In the genomic region with DNA sequence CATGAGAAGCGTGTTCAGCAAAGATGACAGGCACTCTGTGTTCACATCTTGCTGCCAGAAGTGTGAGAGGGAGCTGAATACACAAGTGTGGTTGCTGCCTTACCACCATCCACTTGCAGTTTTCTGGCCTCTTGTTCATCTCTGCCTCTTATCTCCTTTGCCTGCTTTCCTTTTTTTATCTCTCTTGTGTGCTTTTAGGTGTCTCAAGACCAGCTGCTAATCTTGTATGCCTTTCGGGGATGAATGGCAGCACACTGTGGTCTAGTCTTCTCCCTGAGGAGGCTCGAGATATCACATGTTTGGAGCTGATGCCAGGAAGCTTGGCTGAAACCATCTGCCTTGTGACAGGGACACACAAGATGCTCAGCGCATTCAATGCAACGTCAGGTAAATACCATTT, we compare ENCODE assay signal across 2 cellular contexts.
TF ChIP-seq lines count a peak whose summit lies in the region.

No MANE protein-coding gene starts in this region.

TF ChIP-seq in K562, 482 proteins besides CTCF, POLR2A, EP300 and RAD21 (continues in another document):
- TF ChIP-seq GATAD2B (IDR thresholded peaks at IDR 0.05; ENCODE audit: borderline replicate concordance) (no peak), SMARCA4 (IDR thresholded peaks at IDR 0.05) (peak; percentile 68), CBFA2T3 (IDR thresholded peaks at IDR 0.05) (peak; percentile 94), MTA2 (IDR thresholded peaks at IDR 0.05; ENCODE audit: low read depth) (peak; percentile 83), TRIM24 (IDR thresholded peaks at IDR 0.05) (peak; percentile 95 to 97), CXXC5 (CRISPR knock-in tag; IDR thresholded peaks at IDR 0.05) (0 out of 2 replicates have a peak, but pooled peaks have one; percentile 27), GATA2 (CRISPR knock-in tag; IDR thresholded peaks at IDR 0.05) (peak; percentile 71), GTF2E2 (tag; IDR thresholded peaks at IDR 0.05) (no peak), TAL1 (IDR thresholded peaks at IDR 0.05) (peak; percentile 92), TEAD4 (IDR thresholded peaks at IDR 0.05; ENCODE audit: low read length) (peak; percentile 86), TEAD4 (CRISPR knock-in tag; IDR thresholded peaks at IDR 0.05; ENCODE audit: borderline replicate concordance) (no peak), FOXM1 (IDR thresholded peaks at IDR 0.05; ENCODE audit: low read depth) (peak; percentile 66), FOXM1 (CRISPR knock-in tag; IDR thresholded peaks at IDR 0.05; ENCODE audit: low read depth) (no peak), TCF3 (CRISPR knock-in tag; IDR thresholded peaks at IDR 0.05) (peak; percentile 92), TFAM (CRISPR knock-in tag; conservative IDR thresholded peaks at IDR 0.05) (no peak), DPF2 (IDR thresholded peaks at IDR 0.05) (peak; percentile 76), KLF16 (IDR thresholded peaks at IDR 0.05) (peak; percentile 41; the same call in 1 of the 2 replicates), CREM (IDR thresholded peaks at IDR 0.05; ENCODE audit: low read depth) (0 out of 2 replicates have a peak, but pooled peaks have one; percentile 14), TCF7L2 (IDR thresholded peaks at IDR 0.05; ENCODE audit: low read depth, low read length) (no peak), ARID1B (IDR thresholded peaks at IDR 0.05) (peak; percentile 92), ZFP36 (IDR thresholded peaks at IDR 0.05; ENCODE audit: low read depth, low read length, partially characterized antibody) (peak; percentile 34), PML (IDR thresholded peaks at IDR 0.05; ENCODE audit: low read length) (peak; percentile 43; the same call in 1 of the 2 replicates), NCOR1 (IDR thresholded peaks at IDR 0.05) (peak; percentile 86), SMARCE1 (IDR thresholded peaks at IDR 0.05) (peak; percentile 50; the same call in 1 of the 2 replicates), CBFA2T2 (conservative IDR thresholded peaks at IDR 0.05) (peak; percentile 92), POLR2AphosphoS5 (IDR thresholded peaks at IDR 0.05; ENCODE audit: control insufficient read depth, insufficient read depth, low read depth, low read length) (peak; percentile 45; the same call in 1 of the 2 replicates)
- TF ChIP-seq, protein P1, sequence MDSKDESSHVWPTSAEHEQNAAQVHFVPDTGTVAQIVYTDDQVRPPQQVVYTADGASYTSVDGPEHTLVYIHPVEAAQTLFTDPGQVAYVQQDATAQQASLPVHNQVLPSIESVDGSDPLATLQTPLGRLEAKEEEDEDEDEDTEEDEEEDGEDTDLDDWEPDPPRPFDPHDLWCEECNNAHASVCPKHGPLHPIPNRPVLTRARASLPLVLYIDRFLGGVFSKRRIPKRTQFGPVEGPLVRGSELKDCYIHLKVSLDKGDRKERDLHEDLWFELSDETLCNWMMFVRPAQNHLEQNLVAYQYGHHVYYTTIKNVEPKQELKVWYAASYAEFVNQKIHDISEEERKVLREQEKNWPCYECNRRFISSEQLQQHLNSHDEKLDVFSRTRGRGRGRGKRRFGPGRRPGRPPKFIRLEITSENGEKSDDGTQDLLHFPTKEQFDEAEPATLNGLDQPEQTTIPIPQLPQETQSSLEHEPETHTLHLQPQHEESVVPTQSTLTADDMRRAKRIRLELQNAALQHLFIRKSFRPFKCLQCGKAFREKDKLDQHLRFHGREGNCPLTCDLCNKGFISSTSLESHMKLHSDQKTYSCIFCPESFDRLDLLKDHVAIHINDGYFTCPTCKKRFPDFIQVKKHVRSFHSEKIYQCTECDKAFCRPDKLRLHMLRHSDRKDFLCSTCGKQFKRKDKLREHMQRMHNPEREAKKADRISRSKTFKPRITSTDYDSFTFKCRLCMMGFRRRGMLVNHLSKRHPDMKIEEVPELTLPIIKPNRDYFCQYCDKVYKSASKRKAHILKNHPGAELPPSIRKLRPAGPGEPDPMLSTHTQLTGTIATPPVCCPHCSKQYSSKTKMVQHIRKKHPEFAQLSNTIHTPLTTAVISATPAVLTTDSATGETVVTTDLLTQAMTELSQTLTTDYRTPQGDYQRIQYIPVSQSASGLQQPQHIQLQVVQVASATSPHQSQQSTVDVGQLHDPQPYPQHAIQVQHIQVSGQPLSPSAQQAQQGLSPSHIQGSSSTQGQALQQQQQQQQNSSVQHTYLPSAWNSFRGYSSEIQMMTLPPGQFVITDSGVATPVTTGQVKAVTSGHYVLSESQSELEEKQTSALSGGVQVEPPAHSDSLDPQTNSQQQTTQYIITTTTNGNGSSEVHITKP (IDR thresholded peaks at IDR 0.05; ENCODE audit: partially characterized antibody): peak; percentile 70
- TF ChIP-seq, protein P2, sequence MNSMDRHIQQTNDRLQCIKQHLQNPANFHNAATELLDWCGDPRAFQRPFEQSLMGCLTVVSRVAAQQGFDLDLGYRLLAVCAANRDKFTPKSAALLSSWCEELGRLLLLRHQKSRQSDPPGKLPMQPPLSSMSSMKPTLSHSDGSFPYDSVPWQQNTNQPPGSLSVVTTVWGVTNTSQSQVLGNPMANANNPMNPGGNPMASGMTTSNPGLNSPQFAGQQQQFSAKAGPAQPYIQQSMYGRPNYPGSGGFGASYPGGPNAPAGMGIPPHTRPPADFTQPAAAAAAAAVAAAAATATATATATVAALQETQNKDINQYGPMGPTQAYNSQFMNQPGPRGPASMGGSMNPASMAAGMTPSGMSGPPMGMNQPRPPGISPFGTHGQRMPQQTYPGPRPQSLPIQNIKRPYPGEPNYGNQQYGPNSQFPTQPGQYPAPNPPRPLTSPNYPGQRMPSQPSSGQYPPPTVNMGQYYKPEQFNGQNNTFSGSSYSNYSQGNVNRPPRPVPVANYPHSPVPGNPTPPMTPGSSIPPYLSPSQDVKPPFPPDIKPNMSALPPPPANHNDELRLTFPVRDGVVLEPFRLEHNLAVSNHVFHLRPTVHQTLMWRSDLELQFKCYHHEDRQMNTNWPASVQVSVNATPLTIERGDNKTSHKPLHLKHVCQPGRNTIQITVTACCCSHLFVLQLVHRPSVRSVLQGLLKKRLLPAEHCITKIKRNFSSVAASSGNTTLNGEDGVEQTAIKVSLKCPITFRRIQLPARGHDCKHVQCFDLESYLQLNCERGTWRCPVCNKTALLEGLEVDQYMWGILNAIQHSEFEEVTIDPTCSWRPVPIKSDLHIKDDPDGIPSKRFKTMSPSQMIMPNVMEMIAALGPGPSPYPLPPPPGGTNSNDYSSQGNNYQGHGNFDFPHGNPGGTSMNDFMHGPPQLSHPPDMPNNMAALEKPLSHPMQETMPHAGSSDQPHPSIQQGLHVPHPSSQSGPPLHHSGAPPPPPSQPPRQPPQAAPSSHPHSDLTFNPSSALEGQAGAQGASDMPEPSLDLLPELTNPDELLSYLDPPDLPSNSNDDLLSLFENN (IDR thresholded peaks at IDR 0.05; ENCODE audit: low read depth in 2 of 2, low read length in 2 of 2): peak in 1 of 2 experiments; percentile 21; a peak in 1 of 4 replicates
- TF ChIP-seq, protein P3, sequence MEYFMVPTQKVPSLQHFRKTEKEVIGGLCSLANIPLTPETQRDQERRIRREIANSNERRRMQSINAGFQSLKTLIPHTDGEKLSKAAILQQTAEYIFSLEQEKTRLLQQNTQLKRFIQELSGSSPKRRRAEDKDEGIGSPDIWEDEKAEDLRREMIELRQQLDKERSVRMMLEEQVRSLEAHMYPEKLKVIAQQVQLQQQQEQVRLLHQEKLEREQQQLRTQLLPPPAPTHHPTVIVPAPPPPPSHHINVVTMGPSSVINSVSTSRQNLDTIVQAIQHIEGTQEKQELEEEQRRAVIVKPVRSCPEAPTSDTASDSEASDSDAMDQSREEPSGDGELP (CRISPR knock-in tag; IDR thresholded peaks at IDR 0.05; ENCODE audit: borderline replicate concordance): 0 out of 2 replicates have a peak, but pooled peaks have one; percentile 15

TF ChIP-seq in SK-N-SH, 30 proteins besides CTCF, POLR2A, EP300 and RAD21:
- TF ChIP-seq POLR2AphosphoS5 (IDR thresholded peaks at IDR 0.05; ENCODE audit: low read depth, low read length) (no peak), MXI1 (IDR thresholded peaks at IDR 0.05; ENCODE audit: low read depth, low read length) (no peak), FOSL2 (IDR thresholded peaks at IDR 0.05; ENCODE audit: borderline replicate concordance, low read depth) (no peak), EZH2phosphoT487 (IDR thresholded peaks at IDR 0.05; ENCODE audit: borderline replicate concordance, low read depth) (no peak), NFIC (IDR thresholded peaks at IDR 0.05; ENCODE audit: borderline replicate concordance) (no peak), GATA2 (CRISPR knock-in tag; IDR thresholded peaks at IDR 0.05) (no peak), FOXJ3 (CRISPR knock-in tag; IDR thresholded peaks at IDR 0.05) (no peak), MEF2A (IDR thresholded peaks at IDR 0.05; ENCODE audit: borderline replicate concordance, low read depth) (no peak), YY1 (IDR thresholded peaks at IDR 0.05; ENCODE audit: low read depth) (no peak), GABPA (IDR thresholded peaks at IDR 0.05; ENCODE audit: low read depth) (no peak), NRF1 (IDR thresholded peaks at IDR 0.05; ENCODE audit: low read depth, low read length) (no peak), TAF1 (IDR thresholded peaks at IDR 0.05; ENCODE audit: borderline replicate concordance, low read depth, low read length) (no peak), TCF12 (IDR thresholded peaks at IDR 0.05) (no peak), CHD2 (IDR thresholded peaks at IDR 0.05; ENCODE audit: low read length, partially characterized antibody) (no peak), RXRA (IDR thresholded peaks at IDR 0.05; ENCODE audit: borderline replicate concordance, low read depth) (no peak)
- TF ChIP-seq, protein P4, sequence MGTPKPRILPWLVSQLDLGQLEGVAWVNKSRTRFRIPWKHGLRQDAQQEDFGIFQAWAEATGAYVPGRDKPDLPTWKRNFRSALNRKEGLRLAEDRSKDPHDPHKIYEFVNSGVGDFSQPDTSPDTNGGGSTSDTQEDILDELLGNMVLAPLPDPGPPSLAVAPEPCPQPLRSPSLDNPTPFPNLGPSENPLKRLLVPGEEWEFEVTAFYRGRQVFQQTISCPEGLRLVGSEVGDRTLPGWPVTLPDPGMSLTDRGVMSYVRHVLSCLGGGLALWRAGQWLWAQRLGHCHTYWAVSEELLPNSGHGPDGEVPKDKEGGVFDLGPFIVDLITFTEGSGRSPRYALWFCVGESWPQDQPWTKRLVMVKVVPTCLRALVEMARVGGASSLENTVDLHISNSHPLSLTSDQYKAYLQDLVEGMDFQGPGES (IDR thresholded peaks at IDR 0.05; ENCODE audit: low read depth, low read length): no peak
- TF ChIP-seq, protein P5, sequence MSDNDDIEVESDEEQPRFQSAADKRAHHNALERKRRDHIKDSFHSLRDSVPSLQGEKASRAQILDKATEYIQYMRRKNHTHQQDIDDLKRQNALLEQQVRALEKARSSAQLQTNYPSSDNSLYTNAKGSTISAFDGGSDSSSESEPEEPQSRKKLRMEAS (IDR thresholded peaks at IDR 0.05; ENCODE audit: low read depth): no peak
- TF ChIP-seq, protein P6, sequence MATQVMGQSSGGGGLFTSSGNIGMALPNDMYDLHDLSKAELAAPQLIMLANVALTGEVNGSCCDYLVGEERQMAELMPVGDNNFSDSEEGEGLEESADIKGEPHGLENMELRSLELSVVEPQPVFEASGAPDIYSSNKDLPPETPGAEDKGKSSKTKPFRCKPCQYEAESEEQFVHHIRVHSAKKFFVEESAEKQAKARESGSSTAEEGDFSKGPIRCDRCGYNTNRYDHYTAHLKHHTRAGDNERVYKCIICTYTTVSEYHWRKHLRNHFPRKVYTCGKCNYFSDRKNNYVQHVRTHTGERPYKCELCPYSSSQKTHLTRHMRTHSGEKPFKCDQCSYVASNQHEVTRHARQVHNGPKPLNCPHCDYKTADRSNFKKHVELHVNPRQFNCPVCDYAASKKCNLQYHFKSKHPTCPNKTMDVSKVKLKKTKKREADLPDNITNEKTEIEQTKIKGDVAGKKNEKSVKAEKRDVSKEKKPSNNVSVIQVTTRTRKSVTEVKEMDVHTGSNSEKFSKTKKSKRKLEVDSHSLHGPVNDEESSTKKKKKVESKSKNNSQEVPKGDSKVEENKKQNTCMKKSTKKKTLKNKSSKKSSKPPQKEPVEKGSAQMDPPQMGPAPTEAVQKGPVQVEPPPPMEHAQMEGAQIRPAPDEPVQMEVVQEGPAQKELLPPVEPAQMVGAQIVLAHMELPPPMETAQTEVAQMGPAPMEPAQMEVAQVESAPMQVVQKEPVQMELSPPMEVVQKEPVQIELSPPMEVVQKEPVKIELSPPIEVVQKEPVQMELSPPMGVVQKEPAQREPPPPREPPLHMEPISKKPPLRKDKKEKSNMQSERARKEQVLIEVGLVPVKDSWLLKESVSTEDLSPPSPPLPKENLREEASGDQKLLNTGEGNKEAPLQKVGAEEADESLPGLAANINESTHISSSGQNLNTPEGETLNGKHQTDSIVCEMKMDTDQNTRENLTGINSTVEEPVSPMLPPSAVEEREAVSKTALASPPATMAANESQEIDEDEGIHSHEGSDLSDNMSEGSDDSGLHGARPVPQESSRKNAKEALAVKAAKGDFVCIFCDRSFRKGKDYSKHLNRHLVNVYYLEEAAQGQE (IDR thresholded peaks at IDR 0.05; ENCODE audit: low read depth, low read length): no peak
- TF ChIP-seq, protein P7, sequence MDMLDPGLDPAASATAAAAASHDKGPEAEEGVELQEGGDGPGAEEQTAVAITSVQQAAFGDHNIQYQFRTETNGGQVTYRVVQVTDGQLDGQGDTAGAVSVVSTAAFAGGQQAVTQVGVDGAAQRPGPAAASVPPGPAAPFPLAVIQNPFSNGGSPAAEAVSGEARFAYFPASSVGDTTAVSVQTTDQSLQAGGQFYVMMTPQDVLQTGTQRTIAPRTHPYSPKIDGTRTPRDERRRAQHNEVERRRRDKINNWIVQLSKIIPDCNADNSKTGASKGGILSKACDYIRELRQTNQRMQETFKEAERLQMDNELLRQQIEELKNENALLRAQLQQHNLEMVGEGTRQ (IDR thresholded peaks at IDR 0.05; ENCODE audit: borderline replicate concordance, low read depth, low read length): no peak
- TF ChIP-seq, protein P8, sequence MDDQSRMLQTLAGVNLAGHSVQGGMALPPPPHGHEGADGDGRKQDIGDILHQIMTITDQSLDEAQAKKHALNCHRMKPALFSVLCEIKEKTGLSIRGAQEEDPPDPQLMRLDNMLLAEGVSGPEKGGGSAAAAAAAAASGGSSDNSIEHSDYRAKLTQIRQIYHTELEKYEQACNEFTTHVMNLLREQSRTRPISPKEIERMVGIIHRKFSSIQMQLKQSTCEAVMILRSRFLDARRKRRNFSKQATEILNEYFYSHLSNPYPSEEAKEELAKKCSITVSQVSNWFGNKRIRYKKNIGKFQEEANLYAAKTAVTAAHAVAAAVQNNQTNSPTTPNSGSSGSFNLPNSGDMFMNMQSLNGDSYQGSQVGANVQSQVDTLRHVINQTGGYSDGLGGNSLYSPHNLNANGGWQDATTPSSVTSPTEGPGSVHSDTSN (IDR thresholded peaks at IDR 0.05): no peak
